ENCODE assay signal across 17 cellular contexts in the genomic region with DNA sequence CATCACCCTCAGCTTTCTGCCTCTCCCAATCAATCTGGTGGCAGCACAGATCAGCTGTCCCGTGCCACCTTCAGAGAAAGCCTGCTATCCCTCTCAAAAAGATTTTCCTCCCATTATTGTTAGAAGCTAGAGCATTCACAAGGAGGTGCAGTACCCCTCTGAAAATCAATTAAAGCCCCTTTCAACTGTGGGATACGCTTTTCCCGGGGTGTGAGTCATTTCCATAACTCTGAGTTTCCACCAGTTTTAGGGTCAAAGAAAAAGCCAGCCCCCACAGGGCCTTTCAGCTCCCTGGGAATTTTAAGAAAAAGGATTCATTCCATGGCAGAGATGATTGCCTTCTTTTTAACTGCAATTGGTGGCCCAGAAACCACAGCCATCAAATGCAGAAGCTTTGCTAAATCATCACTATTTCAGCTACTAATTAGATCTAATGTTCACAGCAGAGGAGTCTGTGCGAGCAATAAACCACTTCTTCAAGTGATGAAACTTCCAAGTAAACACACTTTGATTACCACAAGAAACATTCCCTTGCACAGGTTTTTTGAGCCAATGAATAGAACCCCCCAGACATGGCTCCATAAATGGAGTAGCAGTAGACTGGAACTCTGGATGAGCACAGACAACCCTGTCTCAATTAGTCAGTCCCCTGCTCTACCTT.
DNase-seq lines count a peak whose midpoint lies in the region; ATAC-seq and TF ChIP-seq lines count a peak whose summit lies in the region.
"Had no signal": no experiment of that assay in that cellular context is flagged by ENCODE, and none has a peak within 500 bp of the region (broad histone marks: within the 10 kb centered on the region; RNA-seq: fewer than 3 reads in every experiment).

No MANE protein-coding gene starts in this region.

- no peak overlapping the region for H3K4me3 ChIP-seq in ascending aorta
- no peak overlapping the region for H3K4me3 ChIP-seq in gastroesophageal sphincter
- no peak overlapping the region for H3K4me3 ChIP-seq in smooth muscle cell
- H3K4me3 ChIP-seq: prostate gland had no signal

- TF ChIP-seq POLR2A in gastroesophageal sphincter (IDR thresholded peaks at IDR 0.05) = no peak

- WGBS in gastroesophageal sphincter (ENCODE audit: low coverage in 1 of 2), 2 donors = 79 to 83% methylated on average over 1 to 4 of the region's 4 CpGs
- WGBS in smooth muscle cell (ENCODE audit: low lambda C conversion rate) = 61% methylated on average over 4 of the region's 4 CpGs

- no peak for TF ChIP-seq CTCF in ascending aorta (IDR thresholded peaks at IDR 0.05)
- TF ChIP-seq CTCF in gastroesophageal sphincter (IDR thresholded peaks at IDR 0.05) = no peak
- TF ChIP-seq CTCF in smooth muscle cell (IDR thresholded peaks at IDR 0.05; ENCODE audit: borderline replicate concordance, insufficient read depth, poor library complexity, severe bottlenecking) = no peak
- no peak for TF ChIP-seq CTCF in CD4-positive, alpha-beta T cell (IDR thresholded peaks at IDR 0.05)

- H3K4me2 ChIP-seq in smooth muscle cell = no peak overlapping the region

- H3K36me3 Mint-ChIP-seq in CD4-positive, alpha-beta T cell (ENCODE audit: low read depth) = no peaks in the 10 kb centered on the region
- no peaks in the 10 kb centered on the region for H3K36me3 Mint-ChIP-seq in activated T-cell treated with anti-CD3 and anti-CD28 coated beads, Interleukin-2, amount 50 U/mL, for 4 hours (ENCODE audit: insufficient read depth)
- H3K36me3 Mint-ChIP-seq in activated CD4-positive, alpha-beta memory T cell treated with anti-CD3 and anti-CD28 coated beads, Interleukin-2, amount 10 ng/mL, durations not matched to agents 7 days and 5 days (ENCODE audit: low read depth) = no peaks in the 10 kb centered on the region

- no peaks in the 10 kb centered on the region for H3K9me3 ChIP-seq in ascending aorta
- no peaks in the 10 kb centered on the region for H3K9me3 ChIP-seq in gastroesophageal sphincter
- no peaks in the 10 kb centered on the region for H3K9me3 ChIP-seq in smooth muscle cell (replicated peaks; ENCODE audit: low read depth)
- H3K9me3 ChIP-seq in CD4-positive, alpha-beta T cell (ENCODE audit: control insufficient read depth, low read length) = no peaks in the 10 kb centered on the region
- H3K9me3 ChIP-seq: prostate gland had no signal

- no peaks in the 10 kb centered on the region for H3K4me1 Mint-ChIP-seq in CD4-positive, alpha-beta T cell (ENCODE audit: low read depth)
- peaks cover 3% of the 10 kb centered on the region for H3K4me1 Mint-ChIP-seq in activated T-cell treated with anti-CD3 and anti-CD28 coated beads, Interleukin-2, amount 50 U/mL, for 4 hours (ENCODE audit: low read depth)
- peaks cover 2% of the 10 kb centered on the region for H3K4me1 Mint-ChIP-seq in activated CD4-positive, alpha-beta memory T cell treated with anti-CD3 and anti-CD28 coated beads, Interleukin-2, amount 10 ng/mL, durations not matched to agents 7 days and 5 days
- H3K4me1 Mint-ChIP-seq: B cell had no signal

- TF ChIP-seq EP300 in gastroesophageal sphincter (IDR thresholded peaks at IDR 0.05) = no peak

- no peaks in the 10 kb centered on the region for H3F3A ChIP-seq in smooth muscle cell (ENCODE audit: low read depth)

- no peak overlapping the region for H3K9ac ChIP-seq in smooth muscle cell (ENCODE audit: low read depth)

- no peaks in the 10 kb centered on the region for H3K27me3 Mint-ChIP-seq in CD4-positive, alpha-beta T cell
- H3K27me3 Mint-ChIP-seq in activated T-cell treated with anti-CD3 and anti-CD28 coated beads, Interleukin-2, amount 50 U/mL, for 4 hours (ENCODE audit: low read depth) = no peaks in the 10 kb centered on the region
- no peaks in the 10 kb centered on the region for H3K27me3 Mint-ChIP-seq in activated CD4-positive, alpha-beta memory T cell treated with anti-CD3 and anti-CD28 coated beads, Interleukin-2, amount 10 ng/mL, durations not matched to agents 7 days and 5 days
- H3K27me3 Mint-ChIP-seq: activated naive CD4-positive, alpha-beta T cell treated with anti-CD3 and anti-CD28 coated beads, Interleukin-2, amount 50 U/mL, for 24 hours; B cell; naive thymus-derived CD4-positive, alpha-beta T cell had no signal

- POLR2A ChIA-PET in CD4-positive, alpha-beta T cell (lab: Charles Lee) = interaction anchor here (1.6 kb wide), 1 partner anchor 15 kb away, joined by 4 read pairs; no protein-coding TSS in a partner anchor
- POLR2A ChIA-PET in activated CD4-positive, alpha-beta memory T cell treated with anti-CD3 and anti-CD28 coated beads, Interleukin-2, amount 10 ng/mL, durations not matched to agents 7 days and 5 days (lab: Charles Lee) = no interaction called here

- no peaks in the 10 kb centered on the region for H3K79me2 ChIP-seq in smooth muscle cell (ENCODE audit: low read depth)

- no peak overlapping the region for H3K4me3 Mint-ChIP-seq in CD4-positive, alpha-beta T cell
- H3K4me3 Mint-ChIP-seq in activated T-cell treated with anti-CD3 and anti-CD28 coated beads, Interleukin-2, amount 50 U/mL, for 4 hours = no peak overlapping the region
- no peak overlapping the region for H3K4me3 Mint-ChIP-seq in activated CD4-positive, alpha-beta memory T cell treated with anti-CD3 and anti-CD28 coated beads, Interleukin-2, amount 10 ng/mL, durations not matched to agents 7 days and 5 days
- H3K4me3 Mint-ChIP-seq: activated CD4-positive, alpha-beta T cell treated with anti-CD3 and anti-CD28 coated beads, Interleukin-2, amount 10 ng/mL, durations not matched to agents 24 days and 14 days; activated naive CD4-positive, alpha-beta T cell treated with anti-CD3 and anti-CD28 coated beads, Interleukin-2, amount 50 U/mL, for 24 hours; B cell; naive thymus-derived CD4-positive, alpha-beta T cell had no signal

- no peaks in the 10 kb centered on the region for H3K9me3 Mint-ChIP-seq in CD4-positive, alpha-beta T cell
- H3K9me3 Mint-ChIP-seq in activated T-cell treated with anti-CD3 and anti-CD28 coated beads, Interleukin-2, amount 50 U/mL, for 4 hours = no peaks in the 10 kb centered on the region
- H3K9me3 Mint-ChIP-seq in activated CD4-positive, alpha-beta memory T cell treated with anti-CD3 and anti-CD28 coated beads, Interleukin-2, amount 10 ng/mL, durations not matched to agents 7 days and 5 days = no peaks in the 10 kb centered on the region
- H3K9me3 Mint-ChIP-seq: activated CD4-positive, alpha-beta T cell treated with anti-CD3 and anti-CD28 coated beads, Interleukin-2, amount 10 ng/mL, durations not matched to agents 24 days and 14 days; activated naive CD4-positive, alpha-beta T cell treated with anti-CD3 and anti-CD28 coated beads, Interleukin-2, amount 50 U/mL, for 24 hours had no signal

- no peak overlapping the region for H3K27ac Mint-ChIP-seq in CD4-positive, alpha-beta T cell
- no peak overlapping the region for H3K27ac Mint-ChIP-seq in activated CD4-positive, alpha-beta memory T cell treated with anti-CD3 and anti-CD28 coated beads, Interleukin-2, amount 10 ng/mL, durations not matched to agents 7 days and 5 days
- H3K27ac Mint-ChIP-seq: activated CD4-positive, alpha-beta T cell treated with anti-CD3 and anti-CD28 coated beads, Interleukin-2, amount 10 ng/mL, durations not matched to agents 24 days and 14 days; activated naive CD4-positive, alpha-beta T cell treated with anti-CD3 and anti-CD28 coated beads, Interleukin-2, amount 50 U/mL, for 24 hours; B cell; naive thymus-derived CD4-positive, alpha-beta T cell had no signal

- ATAC-seq in gastroesophageal sphincter (no peak), GM18498 (IDR thresholded peaks at IDR 0.05; ENCODE audit: unreplicated experiment) (no peak)
- ATAC-seq in CD4-positive, alpha-beta T cell (ENCODE audit: poor library complexity) = no peak
- ATAC-seq in activated T-cell treated with anti-CD3 and anti-CD28 coated beads, Interleukin-2, amount 50 U/mL, for 4 hours = no peak
- ATAC-seq: naive thymus-derived CD4-positive, alpha-beta T cell had no signal

- no peaks in the 10 kb centered on the region for H4K20me1 ChIP-seq in smooth muscle cell (ENCODE audit: low read depth)

- H3K36me3 ChIP-seq in ascending aorta (peaks cover 0 to 4% of the 10 kb centered on the region in 2 donors), gastroesophageal sphincter (no peaks in the 10 kb centered on the region), smooth muscle cell (ENCODE audit: low read depth) (no peaks in the 10 kb centered on the region)
- H3K36me3 ChIP-seq: prostate gland had no signal

- H3K27me3 ChIP-seq in ascending aorta (no peaks in the 10 kb centered on the region), gastroesophageal sphincter (no peaks in the 10 kb centered on the region), smooth muscle cell (ENCODE audit: low read depth) (no peaks in the 10 kb centered on the region)
- no peaks in the 10 kb centered on the region for H3K27me3 ChIP-seq in CD4-positive, alpha-beta T cell (ENCODE audit: control insufficient read depth, insufficient read depth, low read length)

- CTCF ChIA-PET in CD4-positive, alpha-beta T cell (lab: Charles Lee) = no interaction called here
- CTCF ChIA-PET in activated CD4-positive, alpha-beta memory T cell treated with anti-CD3 and anti-CD28 coated beads, Interleukin-2, amount 10 ng/mL, durations not matched to agents 7 days and 5 days (lab: Charles Lee) = no interaction called here

- peak overlapping the region; percentile 78 to 79 for H3K27ac ChIP-seq in ascending aorta
- peak overlapping the region in 3 of 4 donors; percentile 53 to 65 (median 63) for H3K27ac ChIP-seq in gastroesophageal sphincter
- peak overlapping the region; percentile 79 for H3K27ac ChIP-seq in smooth muscle cell (ENCODE audit: low read depth)
- H3K27ac ChIP-seq in CD4-positive, alpha-beta T cell (ENCODE audit: low read depth, low read length) = no peak overlapping the region

- DNase-seq in ELR (ENCODE audit: low read depth) (peak; percentile 55), ascending aorta (ENCODE audit: low spot score in 2 of 2) (no peak), smooth muscle cell (lab: John Stamatoyannopoulos, UW; ENCODE audit: unreplicated experiment) (no peak)
- no peak for DNase-seq in CD4-positive, alpha-beta T cell
- no peak for DNase-seq in activated T-cell treated with anti-CD3 and anti-CD28 coated beads, Interleukin-2, amount 50 U/mL, for 4 hours
- no peak for DNase-seq in activated CD4-positive, alpha-beta memory T cell treated with anti-CD3 and anti-CD28 coated beads, Interleukin-2, amount 10 ng/mL, durations not matched to agents 7 days and 5 days
- DNase-seq: activated CD4-positive, alpha-beta T cell treated with anti-CD3 and anti-CD28 coated beads, Interleukin-2, amount 10 ng/mL, durations not matched to agents 24 days and 14 days; effector CD4-positive, alpha-beta T cell; naive thymus-derived CD4-positive, alpha-beta T cell; NCI-H1694 treated with DMSO at 0.1 percent for 48 hours; NCI-H446; substantia nigra had no signal

- H3K4me1 ChIP-seq in ascending aorta = peaks cover 13 to 27% of the 10 kb centered on the region in 2 donors
- peaks cover 10 to 34% (median 14%) of the 10 kb centered on the region in 3 donors for H3K4me1 ChIP-seq in gastroesophageal sphincter
- H3K4me1 ChIP-seq in smooth muscle cell (ENCODE audit: low read depth) = peaks cover 14% of the 10 kb centered on the region
- H3K4me1 ChIP-seq: prostate gland had no signal

- intact Hi-C loops in ascending aorta (cut with DNase I) = loop anchor here (2.0 kb wide), 1 partner anchor 39 kb away; no protein-coding TSS in a partner anchor
- intact Hi-C loops in CD4-positive, alpha-beta T cell (cut with DNase I, micrococcal nuclease) = no loop called here

- no peak overlapping the region for H2AFZ ChIP-seq in smooth muscle cell (ENCODE audit: low read depth)
